In genomic region chr3:195872097-195872496, GRCh38 we compare ENCODE assay signal across 31 cellular contexts.
"Had no signal": no experiment of that assay in that cellular context is flagged by ENCODE, and none has a peak within 500 bp of the region (broad histone marks: within the 10 kb centered on the region; RNA-seq: fewer than 3 reads in every experiment).

No MANE protein-coding gene starts in this region.

- H3K9me3 Mint-ChIP-seq: activated B cell treated with CpG ODN at 0.5 μM for 24 hours; activated CD4-positive, alpha-beta memory T cell treated with anti-CD3 and anti-CD28 coated beads for 36 hours; activated CD4-positive, alpha-beta T cell treated with anti-CD3 and anti-CD28 coated beads, Interleukin-2, amount 10 ng/mL, durations not matched to agents 24 days and 14 days; activated naive CD4-positive, alpha-beta T cell treated with anti-CD3 and anti-CD28 coated beads for 36 hours; activated naive CD4-positive, alpha-beta T cell treated with anti-CD3 and anti-CD28 coated beads, Interleukin-2, amount 50 U/mL, for 24 hours; activated naive CD8-positive, alpha-beta T cell treated with anti-CD3 and anti-CD28 coated beads for 36 hours; activated naive CD8-positive, alpha-beta T cell treated with anti-CD3 and anti-CD28 coated beads, Interleukin-2, amount 50 U/mL, for 24 hours; activated T-helper 1 cell treated with anti-CD3 and anti-CD28 coated beads, Interleukin-12 subunit alpha, Interleukin-12 subunit beta, Interleukin-2, Interleukin-4 antibody, amounts not matched to agents 30 ng/mL and 10 ng/mL and 1 ng/mL, durations not matched to agents 14 hours and 24 hours and 36 hours; activated T-helper 2 cell treated with anti-CD3 and anti-CD28 coated beads, Interferon-gamma antibody, Interleukin-2, Interleukin-4, amounts not matched to agents 10 μg/mL and 5 μg/mL and 100 μg/mL, durations not matched to agents 14 hours and 24 hours and 36 hours; T-cell; T-helper 1 cell treated with Interleukin-12 subunit alpha and Interleukin-12 subunit beta and Interleukin-4 antibody, amounts not matched to agents 30 μg/mL and 1 μg/mL, for 36 hours had no signal

- H3K27me3 ChIP-seq: adrenal gland, body of pancreas, esophagus squamous epithelium had no signal

- H3K4me3 Mint-ChIP-seq: activated B cell treated with CpG ODN at 0.5 μM for 24 hours; activated CD4-positive, alpha-beta memory T cell treated with anti-CD3 and anti-CD28 coated beads for 36 hours; activated CD4-positive, alpha-beta T cell treated with anti-CD3 and anti-CD28 coated beads for 36 hours; activated CD4-positive, alpha-beta T cell treated with anti-CD3 and anti-CD28 coated beads, Interleukin-2, amount 10 ng/mL, durations not matched to agents 24 days and 14 days; activated CD8-positive, alpha-beta memory T cell treated with anti-CD3 and anti-CD28 coated beads, Interleukin-2, amount 10 ng/mL, durations not matched to agents 7 days and 5 days; activated CD8-positive, alpha-beta T cell treated with anti-CD3 and anti-CD28 coated beads, Interleukin-2, amount 10 ng/mL, durations not matched to agents 7 days and 5 days; activated naive CD4-positive, alpha-beta T cell treated with anti-CD3 and anti-CD28 coated beads for 36 hours; activated naive CD4-positive, alpha-beta T cell treated with anti-CD3 and anti-CD28 coated beads, Interleukin-2, amount 50 U/mL, for 24 hours; activated naive CD8-positive, alpha-beta T cell treated with anti-CD3 and anti-CD28 coated beads for 36 hours; activated naive CD8-positive, alpha-beta T cell treated with anti-CD3 and anti-CD28 coated beads, Interleukin-2, amount 50 U/mL, for 24 hours; activated T-helper 1 cell treated with anti-CD3 and anti-CD28 coated beads, Interleukin-12 subunit alpha, Interleukin-12 subunit beta, Interleukin-2, Interleukin-4 antibody, amounts not matched to agents 30 ng/mL and 10 ng/mL and 1 ng/mL, durations not matched to agents 14 hours and 24 hours and 36 hours; T-cell; T-helper 1 cell treated with Interleukin-12 subunit alpha and Interleukin-12 subunit beta and Interleukin-4 antibody, amounts not matched to agents 30 μg/mL and 1 μg/mL, for 36 hours had no signal

- H3K9me3 ChIP-seq: adrenal gland, body of pancreas, esophagus squamous epithelium had no signal

- ATAC-seq: activated CD4-positive, alpha-beta T cell treated with anti-CD3 and anti-CD28 coated beads for 36 hours; activated CD8-positive, alpha-beta memory T cell treated with anti-CD3 and anti-CD28 coated beads, Interleukin-2, amount 10 ng/mL, durations not matched to agents 7 days and 5 days; activated CD8-positive, alpha-beta T cell treated with anti-CD3 and anti-CD28 coated beads, Interleukin-2, amount 10 ng/mL, durations not matched to agents 7 days and 5 days; activated naive CD8-positive, alpha-beta T cell treated with anti-CD3 and anti-CD28 coated beads, Interleukin-2, amount 50 U/mL, for 24 hours; body of pancreas; T-cell had no signal

- H3K4me1 Mint-ChIP-seq: activated CD4-positive, alpha-beta T cell treated with anti-CD3 and anti-CD28 coated beads for 36 hours; activated CD4-positive, alpha-beta T cell treated with anti-CD3 and anti-CD28 coated beads, Interleukin-2, amount 10 ng/mL, durations not matched to agents 24 days and 14 days; activated naive CD4-positive, alpha-beta T cell treated with anti-CD3 and anti-CD28 coated beads, Interleukin-2, amount 50 U/mL, for 24 hours; activated naive CD8-positive, alpha-beta T cell treated with anti-CD3 and anti-CD28 coated beads for 36 hours had no signal

- H3K36me3 ChIP-seq: WERI-Rb-1 had no signal

- H3K36me3 Mint-ChIP-seq: activated naive CD4-positive, alpha-beta T cell treated with anti-CD3 and anti-CD28 coated beads, Interleukin-2, amount 50 U/mL, for 24 hours; activated naive CD8-positive, alpha-beta T cell treated with anti-CD3 and anti-CD28 coated beads for 36 hours had no signal

- H3K27me3 Mint-ChIP-seq: activated B cell treated with CpG ODN at 0.5 μM for 24 hours; activated CD4-positive, alpha-beta memory T cell treated with anti-CD3 and anti-CD28 coated beads for 36 hours; activated CD4-positive, alpha-beta T cell treated with anti-CD3 and anti-CD28 coated beads for 36 hours; activated CD4-positive, alpha-beta T cell treated with anti-CD3 and anti-CD28 coated beads, Interleukin-2, amount 10 ng/mL, durations not matched to agents 24 days and 14 days; activated CD8-positive, alpha-beta memory T cell treated with anti-CD3 and anti-CD28 coated beads, Interleukin-2, amount 10 ng/mL, durations not matched to agents 7 days and 5 days; activated naive CD4-positive, alpha-beta T cell treated with anti-CD3 and anti-CD28 coated beads, Interleukin-2, amount 50 U/mL, for 24 hours; activated naive CD8-positive, alpha-beta T cell treated with anti-CD3 and anti-CD28 coated beads for 36 hours; activated naive CD8-positive, alpha-beta T cell treated with anti-CD3 and anti-CD28 coated beads, Interleukin-2, amount 50 U/mL, for 24 hours; T-cell had no signal

- H3K27ac ChIP-seq: adrenal gland, body of pancreas, epithelial cell of prostate, WERI-Rb-1 had no signal

- H3K4me3 ChIP-seq: adrenal gland, body of pancreas, esophagus squamous epithelium had no signal

- H3K27ac Mint-ChIP-seq: activated B cell treated with CpG ODN at 0.5 μM for 24 hours; activated CD4-positive, alpha-beta memory T cell treated with anti-CD3 and anti-CD28 coated beads for 36 hours; activated CD4-positive, alpha-beta T cell treated with anti-CD3 and anti-CD28 coated beads for 36 hours; activated CD4-positive, alpha-beta T cell treated with anti-CD3 and anti-CD28 coated beads, Interleukin-2, amount 10 ng/mL, durations not matched to agents 24 days and 14 days; activated CD8-positive, alpha-beta memory T cell treated with anti-CD3 and anti-CD28 coated beads, Interleukin-2, amount 10 ng/mL, durations not matched to agents 7 days and 5 days; activated CD8-positive, alpha-beta T cell treated with anti-CD3 and anti-CD28 coated beads, Interleukin-2, amount 10 ng/mL, durations not matched to agents 7 days and 5 days; activated naive CD4-positive, alpha-beta T cell treated with anti-CD3 and anti-CD28 coated beads for 36 hours; activated naive CD4-positive, alpha-beta T cell treated with anti-CD3 and anti-CD28 coated beads, Interleukin-2, amount 50 U/mL, for 24 hours; activated naive CD8-positive, alpha-beta T cell treated with anti-CD3 and anti-CD28 coated beads for 36 hours; activated naive CD8-positive, alpha-beta T cell treated with anti-CD3 and anti-CD28 coated beads, Interleukin-2, amount 50 U/mL, for 24 hours; activated T-helper 1 cell treated with anti-CD3 and anti-CD28 coated beads, Interleukin-12 subunit alpha, Interleukin-12 subunit beta, Interleukin-2, Interleukin-4 antibody, amounts not matched to agents 30 ng/mL and 10 ng/mL and 1 ng/mL, durations not matched to agents 14 hours and 24 hours and 36 hours; activated T-helper 2 cell treated with anti-CD3 and anti-CD28 coated beads, Interferon-gamma antibody, Interleukin-2, Interleukin-4, amounts not matched to agents 10 μg/mL and 5 μg/mL and 100 μg/mL, durations not matched to agents 14 hours and 24 hours and 36 hours; T-cell; T-helper 1 cell treated with Interleukin-12 subunit alpha and Interleukin-12 subunit beta and Interleukin-4 antibody, amounts not matched to agents 30 μg/mL and 1 μg/mL, for 36 hours had no signal

- H3K4me1 ChIP-seq: adrenal gland, body of pancreas had no signal

- DNase-seq: activated B cell treated with CpG ODN at 0.5 μM for 24 hours; activated CD4-positive, alpha-beta memory T cell treated with anti-CD3 and anti-CD28 coated beads for 36 hours; activated CD4-positive, alpha-beta T cell treated with anti-CD3 and anti-CD28 coated beads for 36 hours; activated CD4-positive, alpha-beta T cell treated with anti-CD3 and anti-CD28 coated beads, Interleukin-2, amount 10 ng/mL, durations not matched to agents 24 days and 14 days; activated CD4-positive, CD25-positive, alpha-beta regulatory T cell treated with anti-CD3 and anti-CD28 coated beads, Interleukin-2, amount 50 U/mL, for 72 hours; activated CD8-positive, alpha-beta memory T cell treated with anti-CD3 and anti-CD28 coated beads, Interleukin-2, amount 10 ng/mL, durations not matched to agents 7 days and 5 days; activated CD8-positive, alpha-beta memory T cell treated with anti-CD3 and anti-CD28 coated beads, Interleukin-2, amount 50 U/mL, for 4 hours; activated CD8-positive, alpha-beta T cell treated with anti-CD3 and anti-CD28 coated beads, Interleukin-2, amount 10 ng/mL, durations not matched to agents 7 days and 5 days; activated effector memory CD4-positive, alpha-beta T cell treated with anti-CD3 and anti-CD28 coated beads, Interleukin-2, amount 50 U/mL, for 16 hours; activated naive CD4-positive, alpha-beta T cell treated with anti-CD3 and anti-CD28 coated beads for 36 hours; activated naive CD8-positive, alpha-beta T cell treated with anti-CD3 and anti-CD28 coated beads for 36 hours; activated naive CD8-positive, alpha-beta T cell treated with anti-CD3 and anti-CD28 coated beads, Interleukin-2, amount 50 U/mL, for 24 hours; activated T-cell treated with anti-CD3 and anti-CD28 coated beads, Interleukin-2, amount 50 U/mL, for 1 hour; activated T-cell treated with anti-CD3 and anti-CD28 coated beads, Interleukin-2, amount 50 U/mL, for 48 hours; adrenal gland; amygdala; body of pancreas; caudate nucleus; cortex of kidney; dermis blood vessel endothelial cell; effector CD8-positive, alpha-beta T cell; esophagus squamous epithelium; SW 1271; T-cell; T-helper 9 cell; WERI-Rb-1 had no signal
